In the genomic region with DNA sequence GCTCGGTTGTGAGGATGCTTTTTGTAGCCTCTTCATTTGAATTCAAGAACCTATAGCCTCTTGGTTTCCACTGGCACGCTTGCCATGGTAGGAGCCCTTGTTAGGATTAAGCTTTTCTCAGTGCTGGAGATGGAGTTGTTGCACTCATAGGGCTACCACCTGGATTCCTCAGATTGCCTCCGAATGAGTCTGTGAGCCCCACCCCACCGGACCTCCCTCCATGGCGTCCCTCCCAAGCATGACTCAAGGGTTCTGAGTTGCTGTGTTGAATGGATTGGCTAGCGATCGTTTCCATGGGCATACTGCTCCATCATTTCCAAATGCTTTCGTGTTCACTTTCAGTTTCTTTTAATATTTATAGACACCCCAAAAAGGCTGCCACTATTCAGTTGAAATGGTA, we compare ENCODE assay signal across 18 cellular contexts.
DNase-seq lines count a peak whose midpoint lies in the region; ATAC-seq and TF ChIP-seq lines count a peak whose summit lies in the region.
"Had no signal": no experiment of that assay in that cellular context is flagged by ENCODE, and none has a peak within 500 bp of the region (broad histone marks: within the 10 kb centered on the region; RNA-seq: fewer than 3 reads in every experiment).

No MANE protein-coding gene starts in this region.

- H3K4me1 ChIP-seq in rectal smooth muscle tissue (ENCODE audit: control insufficient read depth, insufficient read depth, low read length), result peaks cover 56% of the 10 kb centered on the region
- peaks cover 0 to 39% (median 14%) of the 10 kb centered on the region in 9 donors for H3K4me1 ChIP-seq in heart right ventricle

- H3K27ac ChIP-seq in VCaP, result peak overlapping the region; percentile 99
- H3K27ac ChIP-seq in rectal smooth muscle tissue (ENCODE audit: low read depth, low read length), result peak overlapping the region; percentile 50
- no peak overlapping the region for H3K27ac ChIP-seq in heart right ventricle
- H3K27ac ChIP-seq: epithelial cell of prostate had no signal

- H3K36me3 ChIP-seq in rectal smooth muscle tissue (ENCODE audit: control insufficient read depth, insufficient read depth, low read length) (peaks cover 2% of the 10 kb centered on the region), heart right ventricle (no peaks in the 10 kb centered on the region)

- WGBS in heart right ventricle, 2 donors, result 81 to 83% methylated on average over 8 of the region's 8 CpGs

- TF ChIP-seq CTCF in VCaP (conservative IDR thresholded peaks at IDR 0.05) (no peak), fibroblast of pulmonary artery (IDR thresholded peaks at IDR 0.05; ENCODE audit: low read length, missing control alignments) (no peak), heart right ventricle (IDR thresholded peaks at IDR 0.05) (no peak), natural killer cell (IDR thresholded peaks at IDR 0.05) (no peak)

- intact Hi-C loops in heart right ventricle (cut with DNase I) (no loop called here), natural killer cell (cut with micrococcal nuclease) (no loop called here)

- no peak overlapping the region for H3K9ac ChIP-seq in rectal smooth muscle tissue (ENCODE audit: low read length)

- H3K9me3 Mint-ChIP-seq in natural killer cell, result peaks cover 0 to 2% of the 10 kb centered on the region in 2 donors

- DNase-seq in Caki2 (ENCODE audit: low read depth) (peak; percentile 37), fibroblast of pulmonary artery (ENCODE audit: low read depth) (peak; percentile 61), glomerular visceral epithelial cell (ENCODE audit: extremely low spot score) (no peak), Kasumi-1 (lab: John Stamatoyannopoulos, UW) (no peak), heart right ventricle (no peak), natural killer cell (no peak)
- DNase-seq: activated CD4-positive, CD25-positive, alpha-beta regulatory T cell treated with anti-CD3 and anti-CD28 coated beads, Interleukin-2, amount 50 U/mL, for 72 hours; activated CD8-positive, alpha-beta memory T cell treated with anti-CD3 and anti-CD28 coated beads, Interleukin-2, amount 50 U/mL, for 48 hours; DMS79; NCI-H774; stimulated activated naive CD4-positive, alpha-beta T cell; T-cell had no signal

- in situ Hi-C loops in Caki2 (cut with HindIII; ENCODE audit: low pct_unique_long_range_greater_than_20kb, low sequenced_read_pairs), result no loop called here

- H3K9me3 ChIP-seq in heart right ventricle, result no peaks in the 10 kb centered on the region

- H3K36me3 Mint-ChIP-seq in natural killer cell, result no peaks in the 10 kb centered on the region
- H3K36me3 Mint-ChIP-seq: activated naive CD8-positive, alpha-beta T cell; T-cell had no signal

- no peak overlapping the region for H3K27ac Mint-ChIP-seq in natural killer cell
- H3K27ac Mint-ChIP-seq: activated naive CD8-positive, alpha-beta T cell; T-cell had no signal

- no peaks in the 10 kb centered on the region for H3K27me3 Mint-ChIP-seq in natural killer cell (ENCODE audit: low read depth in 2 of 2)

- H3K4me3 Mint-ChIP-seq in natural killer cell, result no peak overlapping the region
- H3K4me3 Mint-ChIP-seq: activated naive CD8-positive, alpha-beta T cell; T-cell had no signal

- H3K27me3 ChIP-seq in rectal smooth muscle tissue (ENCODE audit: control insufficient read depth, insufficient read depth, low read length) (no peaks in the 10 kb centered on the region), heart right ventricle (no peaks in the 10 kb centered on the region)

- H3K4me1 Mint-ChIP-seq in natural killer cell, result no peaks in the 10 kb centered on the region
- H3K4me1 Mint-ChIP-seq: T-cell had no signal

- no peak for ATAC-seq in heart right ventricle
- ATAC-seq in natural killer cell, result no peak
- ATAC-seq: HCT116, T-cell had no signal

- H3K4me3 ChIP-seq in fibroblast of pulmonary artery (replicated peaks; ENCODE audit: low read depth, low read length), result no peak overlapping the region
- no peak overlapping the region for H3K4me3 ChIP-seq in rectal smooth muscle tissue (ENCODE audit: low read length)
- H3K4me3 ChIP-seq in heart right ventricle, result no peak overlapping the region
- H3K4me3 ChIP-seq: lung had no signal

Comparison
In these comparisons a context has a peak if more than half of its experiments do, and no peak if none do; other contexts are left out.
1. DNase-seq: peak in Caki2 (single experiment) and fibroblast of pulmonary artery (single experiment); none in glomerular visceral epithelial cell (single experiment), Kasumi-1 (0 of 2), heart right ventricle (0 of 2) and natural killer cell (single experiment).
2. H3K27ac ChIP-seq: peak in VCaP (single experiment) and rectal smooth muscle tissue (single experiment); none in heart right ventricle (0 of 10).